1 cellular context compared by ENCODE assay signal in genomic region chr10:124671486-124672075, GRCh38.
TF ChIP-seq lines count a peak whose summit lies in the region.

No MANE protein-coding gene starts in this region.

TF ChIP-seq in K562, 482 proteins besides CTCF, POLR2A, EP300 and RAD21 (continued from another document and continues in another):
- 0 out of 2 replicates have a peak, but pooled peaks have one; percentile 23 for TF ChIP-seq ZNF592 (IDR thresholded peaks at IDR 0.05)
- peak; percentile 31; the same call in 1 of the 2 replicates for TF ChIP-seq CREM (IDR thresholded peaks at IDR 0.05; ENCODE audit: low read depth)
- no peak for TF ChIP-seq TGIF2 (CRISPR knock-in tag; IDR thresholded peaks at IDR 0.05)
- TF ChIP-seq SMAD3 (CRISPR knock-in tag; conservative IDR thresholded peaks at IDR 0.05) = no peak
- TF ChIP-seq LARP7 (IDR thresholded peaks at IDR 0.05) = no peak
- TF ChIP-seq NCOA2 (IDR thresholded peaks at IDR 0.05; ENCODE audit: partially characterized antibody in 2 of 2) = no peak
- TF ChIP-seq KLF6 (CRISPR knock-in tag; IDR thresholded peaks at IDR 0.05; ENCODE audit: borderline replicate concordance) = no peak
- TF ChIP-seq IRF2 (CRISPR knock-in tag; IDR thresholded peaks at IDR 0.05) = no peak
- TF ChIP-seq NR2C2 (CRISPR knock-in tag; IDR thresholded peaks at IDR 0.05) = no peak
- TF ChIP-seq NR2C2 (tag; IDR thresholded peaks at IDR 0.05) = peak; percentile 65
- no peak for TF ChIP-seq ZNF778 (CRISPR knock-in tag; IDR thresholded peaks at IDR 0.05)
- TF ChIP-seq L3MBTL2 (IDR thresholded peaks at IDR 0.05) = 0 out of 2 replicates have a peak, but pooled peaks have one; percentile 33
- no peak for TF ChIP-seq ZNF143 (CRISPR knock-in tag; IDR thresholded peaks at IDR 0.05)
- no peak for TF ChIP-seq PBX2 (CRISPR knock-in tag; IDR thresholded peaks at IDR 0.05; ENCODE audit: low read depth)
- peak; percentile 61 for TF ChIP-seq PBX2 (tag; conservative IDR thresholded peaks at IDR 0.05; ENCODE audit: low read depth)
- TF ChIP-seq ZNF12 (CRISPR knock-in tag; IDR thresholded peaks at IDR 0.05) = no peak
- TF ChIP-seq DACH1 (IDR thresholded peaks at IDR 0.05; ENCODE audit: partially characterized antibody) = no peak
- no peak for TF ChIP-seq CHD7 (IDR thresholded peaks at IDR 0.05; ENCODE audit: low read depth, low read length)
- TF ChIP-seq PHB (CRISPR knock-in tag; IDR thresholded peaks at IDR 0.05) = no peak
- no peak for TF ChIP-seq HNRNPL (IDR thresholded peaks at IDR 0.05; ENCODE audit: low read depth, low read length)
- TF ChIP-seq RBM39 (optimal IDR thresholded peaks at IDR 0.05; ENCODE audit: low read depth, low read length) = no peak
- no peak for TF ChIP-seq HMGN3 (IDR thresholded peaks at IDR 0.05; ENCODE audit: borderline replicate concordance, extremely low read depth, insufficient read length, low read depth, low read length)
- TF ChIP-seq SMARCB1 (IDR thresholded peaks at IDR 0.05; ENCODE audit: insufficient read length, low read depth) = no peak
- peak; percentile 61; the same call in 1 of the 2 replicates for TF ChIP-seq ZBTB33 (CRISPR knock-in tag; IDR thresholded peaks at IDR 0.05)
- TF ChIP-seq ARID1B (IDR thresholded peaks at IDR 0.05) = no peak
- TF ChIP-seq ZNF699 (CRISPR knock-in tag; IDR thresholded peaks at IDR 0.05; ENCODE audit: insufficient replicate concordance) = no peak
- TF ChIP-seq NUFIP1 (IDR thresholded peaks at IDR 0.05; ENCODE audit: partially characterized antibody) = no peak
- peak; percentile 88 for TF ChIP-seq EGR1 (conservative IDR thresholded peaks at IDR 0.05)
- no peak for TF ChIP-seq ARNT (IDR thresholded peaks at IDR 0.05)
- TF ChIP-seq TSHZ1 (CRISPR knock-in tag; IDR thresholded peaks at IDR 0.05) = no peak
- TF ChIP-seq LEF1 (IDR thresholded peaks at IDR 0.05) = no peak
- TF ChIP-seq CBX2 (IDR thresholded peaks at IDR 0.05; ENCODE audit: insufficient read depth, low read length, poor library complexity, severe bottlenecking) = no peak
- no peak for TF ChIP-seq RBM14 (IDR thresholded peaks at IDR 0.05; ENCODE audit: borderline replicate concordance, insufficient read depth, low read depth, low read length)
- TF ChIP-seq EP400 (IDR thresholded peaks at IDR 0.05) = no peak
